11 cellular contexts compared by ENCODE assay signal in genomic region chr6:170224694-170225660, GRCh38.
A peak's percentile ranks its signal among the peaks of the same experiment; 100 is the strongest.
DNase-seq lines count a peak whose midpoint lies in the region; ATAC-seq and TF ChIP-seq lines count a peak whose summit lies in the region.
"Had no signal": no experiment of that assay in that cellular context is flagged by ENCODE, and none has a peak within 500 bp of the region (broad histone marks: within the 10 kb centered on the region; RNA-seq: fewer than 3 reads in every experiment).

No MANE protein-coding gene starts in this region.

- H3K4me3 Mint-ChIP-seq in MCF 10A (ENCODE audit: unreplicated experiment) (peak overlapping the region; percentile 60), osteocyte (ENCODE audit: unreplicated experiment) (no peak overlapping the region)
- H3K4me3 Mint-ChIP-seq: activated naive CD8-positive, alpha-beta T cell had no signal

- H3K27me3 ChIP-seq in A673 (replicated peaks; ENCODE audit: insufficient read depth, low read depth, low read length, poor library complexity) (no peaks in the 10 kb centered on the region), transverse colon (no peaks in the 10 kb centered on the region)

- H3K4me3 ChIP-seq in A673 (ENCODE audit: low read depth, low read length, poor library complexity, severe bottlenecking) (no peak overlapping the region), transverse colon (no peak overlapping the region)
- H3K4me3 ChIP-seq: heart right ventricle had no signal

- DNase-seq in COLO668 (lab: John Stamatoyannopoulos, UW; ENCODE audit: unreplicated experiment), result peak; percentile 78
- peak; percentile 65 for DNase-seq in MV-4-11 (lab: John Stamatoyannopoulos, UW)
- peak; percentile 94 for DNase-seq in MCF 10A (ENCODE audit: unreplicated experiment)
- DNase-seq in myocyte (ENCODE audit: low read depth), result peak; percentile 63
- DNase-seq in A673 (ENCODE audit: low spot score), result no peak
- DNase-seq in transverse colon, result no peak
- DNase-seq in osteocyte (ENCODE audit: extremely low spot score, unreplicated experiment), result no peak
- DNase-seq: DMS79 had no signal

- no peaks in the 10 kb centered on the region for H3K36me3 ChIP-seq in A673 (ENCODE audit: insufficient read depth, low read length, poor library complexity, severe bottlenecking)
- H3K36me3 ChIP-seq in transverse colon, result no peaks in the 10 kb centered on the region
- H3K36me3 ChIP-seq: heart right ventricle had no signal

- POLR2A ChIA-PET in MCF 10A (lab: Yijun Ruan, JAX), result interaction anchor here (0.6 to 5.0 kb wide), 21 partner anchors 11 to 501 kb away, joined by 3 to 43 read pairs (median 4); no protein-coding TSS in a partner anchor
- POLR2A ChIA-PET in A673 (lab: Charles Lee; ENCODE audit: low non-redundant PET), result no interaction called here

- TF ChIP-seq POLR2A in transverse colon (IDR thresholded peaks at IDR 0.05), result no peak

- no peaks in the 10 kb centered on the region for H3K36me3 Mint-ChIP-seq in MCF 10A (ENCODE audit: insufficient read depth, unreplicated experiment)
- H3K36me3 Mint-ChIP-seq in osteocyte (ENCODE audit: unreplicated experiment), result no peaks in the 10 kb centered on the region
- H3K36me3 Mint-ChIP-seq: activated naive CD8-positive, alpha-beta T cell had no signal

- H3K4me1 ChIP-seq in A673 (ENCODE audit: insufficient read depth, low read length, poor library complexity, severe bottlenecking), result no peaks in the 10 kb centered on the region
- H3K4me1 ChIP-seq in transverse colon, result peaks cover 0 to 12% (median 2%) of the 10 kb centered on the region in 4 donors

- no peak for ATAC-seq in GM21367 (IDR thresholded peaks at IDR 0.05; ENCODE audit: unreplicated experiment)

- H3K9me3 ChIP-seq in A673 (ENCODE audit: low read depth, low read length, poor library complexity, severe bottlenecking), result no peaks in the 10 kb centered on the region
- H3K9me3 ChIP-seq in transverse colon, result no peaks in the 10 kb centered on the region
- H3K9me3 ChIP-seq: heart right ventricle had no signal

- WGBS in transverse colon (ENCODE audit: low coverage in 1 of 2), 2 donors, result 78 to 82% methylated on average over 2 to 23 of the region's 23 CpGs

- TF ChIP-seq EP300 in transverse colon (IDR thresholded peaks at IDR 0.05; ENCODE audit: low read depth), result no peak

- peak overlapping the region; percentile 81 for H3K27ac Mint-ChIP-seq in MCF 10A (ENCODE audit: low read depth, unreplicated experiment)
- H3K27ac Mint-ChIP-seq in osteocyte (ENCODE audit: unreplicated experiment), result no peak overlapping the region
- H3K27ac Mint-ChIP-seq: activated naive CD8-positive, alpha-beta T cell had no signal

- in situ Hi-C loops in transverse colon (cut with MboI; ENCODE audit: low pct_ligation_motif_present in 1 of 4, low pct_unique_long_range_greater_than_20kb in 1 of 4, low sequenced_read_pairs in 3 of 4), result no loop called here

- no peaks in the 10 kb centered on the region for H3K27me3 Mint-ChIP-seq in MCF 10A (ENCODE audit: insufficient read depth, unreplicated experiment)
- no peaks in the 10 kb centered on the region for H3K27me3 Mint-ChIP-seq in osteocyte (ENCODE audit: unreplicated experiment)
- H3K27me3 Mint-ChIP-seq: activated naive CD8-positive, alpha-beta T cell had no signal

- CTCF ChIA-PET in MCF 10A (lab: Yijun Ruan, JAX), result interaction anchor here (0.6 to 1.0 kb wide), 4 partner anchors 39 to 1488 kb away, joined by 3 to 4 read pairs (median 3); no protein-coding TSS in a partner anchor
- CTCF ChIA-PET in A673 (lab: Charles Lee), result no interaction called here

- no peak for TF ChIP-seq CTCF in MCF 10A (IDR thresholded peaks at IDR 0.05; ENCODE audit: unreplicated experiment)
- TF ChIP-seq CTCF in A673 (conservative IDR thresholded peaks at IDR 0.05; ENCODE audit: low read depth, low read length), result no peak
- no peak for TF ChIP-seq CTCF in transverse colon (IDR thresholded peaks at IDR 0.05)
- TF ChIP-seq CTCF in osteocyte (IDR thresholded peaks at IDR 0.05), result no peak

- H3K9me3 Mint-ChIP-seq in MCF 10A (ENCODE audit: unreplicated experiment) (no peaks in the 10 kb centered on the region), osteocyte (ENCODE audit: unreplicated experiment) (no peaks in the 10 kb centered on the region)

- H3K27ac ChIP-seq in A673 (ENCODE audit: low read depth, low read length, poor library complexity, severe bottlenecking) (no peak overlapping the region), transverse colon (no peak overlapping the region)

- peaks cover 51% of the 10 kb centered on the region for H3K4me1 Mint-ChIP-seq in MCF 10A (ENCODE audit: insufficient read depth, unreplicated experiment)
- peaks cover 10% of the 10 kb centered on the region for H3K4me1 Mint-ChIP-seq in osteocyte (ENCODE audit: unreplicated experiment)

- BruUV-seq in MCF 10A (replicated peaks; lab: Mats Ljungman, UMichigan) (no TSS peak), A673 (replicated peaks; lab: Mats Ljungman, UMichigan) (no TSS peak)

- intact Hi-C loops in MCF 10A (cut with micrococcal nuclease), result no loop called here
- intact Hi-C loops in A673 (cut with micrococcal nuclease; ENCODE audit: unreplicated experiment), result no loop called here
- intact Hi-C loops in transverse colon (cut with DNase I; ENCODE audit: low total_unique reads), result no loop called here

Comparison
In these comparisons a context has a peak if more than half of its experiments do, and no peak if none do; other contexts are left out.
1. DNase-seq: peak in COLO668 (single experiment), MV-4-11 (single experiment), MCF 10A (single experiment) and myocyte (single experiment); none in A673 (single experiment), transverse colon (single experiment) and osteocyte (single experiment).